ENCODE assay signal across 9 cellular contexts in genomic region chr4:143616771-143617170, GRCh38.
A peak's percentile ranks its signal among the peaks of the same experiment; 100 is the strongest.
DNase-seq lines count a peak whose midpoint lies in the region; ATAC-seq and TF ChIP-seq lines count a peak whose summit lies in the region.
"Had no signal": no experiment of that assay in that cellular context is flagged by ENCODE, and none has a peak within 500 bp of the region (broad histone marks: within the 10 kb centered on the region; RNA-seq: fewer than 3 reads in every experiment).

No MANE protein-coding gene starts in this region.

- H3K9me3 ChIP-seq in HAP-1, result no peaks in the 10 kb centered on the region

- ATAC-seq in GM18499 (IDR thresholded peaks at IDR 0.05; ENCODE audit: insufficient read depth, unreplicated experiment), result peak; percentile 93
- ATAC-seq in GM21529 (IDR thresholded peaks at IDR 0.05; ENCODE audit: unreplicated experiment), result peak; percentile 95

- in situ Hi-C loops in HAP-1 (cut with MboI; ENCODE audit: low sequenced_read_pairs), result no loop called here

- TF ChIP-seq CTCF in choroid plexus epithelial cell (conservative IDR thresholded peaks at IDR 0.05; ENCODE audit: low read depth, low read length), result no peak

- H3K4me3 ChIP-seq in choroid plexus epithelial cell (ENCODE audit: low read depth, low read length) (no peak overlapping the region), HAP-1 (no peak overlapping the region)

- H3K4me1 ChIP-seq in HAP-1, result no peaks in the 10 kb centered on the region

- no peaks in the 10 kb centered on the region for H3K36me3 ChIP-seq in HAP-1 (replicated peaks)

- peaks cover 4% of the 10 kb centered on the region; the same call in 1 of the 2 replicates for H3K27me3 ChIP-seq in HAP-1 (ENCODE audit: low read depth)

- DNase-seq in HPDE6-E6E7 (ENCODE audit: extremely low spot score), result peak; percentile 4
- peak; percentile 11 for DNase-seq in choroid plexus epithelial cell (ENCODE audit: low read depth)
- no peak for DNase-seq in AML-193 (lab: John Stamatoyannopoulos, UW)
- DNase-seq in stimulated activated naive CD4-positive, alpha-beta T cell (lab: John Stamatoyannopoulos, UW), result no peak
- DNase-seq in NCI-H82 (lab: John Stamatoyannopoulos, UW), result no peak
- DNase-seq in HAP-1 (ENCODE audit: low spot score in 2 of 2), result no peak
- DNase-seq: naive B cell had no signal

Comparison
In these comparisons a context has a peak if more than half of its experiments do, and no peak if none do; other contexts are left out.
1. DNase-seq: peak in HPDE6-E6E7 (single experiment) and choroid plexus epithelial cell (single experiment); none in AML-193 (0 of 2), stimulated activated naive CD4-positive, alpha-beta T cell (0 of 6), NCI-H82 (single experiment) and HAP-1 (0 of 2).